ENCODE assay signal across 20 cellular contexts in the genomic region with DNA sequence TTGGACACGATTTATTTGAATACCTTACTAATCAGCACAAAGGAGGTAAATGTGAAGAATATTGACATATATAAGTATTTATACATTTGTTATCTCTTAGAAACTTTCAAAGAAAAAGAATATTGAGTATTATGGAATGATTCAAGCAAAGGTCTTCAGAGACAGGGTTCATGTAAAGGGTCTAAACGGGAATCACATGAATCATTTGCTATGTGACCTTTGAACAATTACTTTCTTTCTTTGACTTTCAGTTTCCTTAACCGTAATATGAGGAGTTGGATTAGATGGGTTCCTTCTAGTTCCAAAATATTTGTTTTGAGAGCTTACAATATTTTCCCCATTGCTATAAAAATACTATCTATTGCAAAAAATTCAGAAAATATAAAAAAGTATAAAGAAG. TPM values are rescaled to one million over a fixed set of nuclear protein-coding genes. Genes with fewer than 3 reads are reported as not detected.
DNase-seq lines count a peak whose midpoint lies in the region; ATAC-seq, FAIRE-seq and TF ChIP-seq lines count a peak whose summit lies in the region.
"Had no signal": no experiment of that assay in that cellular context is flagged by ENCODE, and none has a peak within 500 bp of the region (broad histone marks: within the 10 kb centered on the region; RNA-seq: fewer than 3 reads in every experiment).

No MANE protein-coding gene starts in this region.

- CTCF ChIA-PET in CD4-positive, alpha-beta memory T cell (lab: Charles Lee; ENCODE audit: partially characterized antibody) = no interaction called here

- POLR2A ChIA-PET in CD4-positive, alpha-beta memory T cell (lab: Charles Lee; ENCODE audit: partially characterized antibody) = no interaction called here

- no peaks in the 10 kb centered on the region for H3K36me3 ChIP-seq in kidney (ENCODE audit: control insufficient read depth in 1 of 2, insufficient read depth in 2 of 2, low read length in 2 of 2)
- H3K36me3 ChIP-seq in mucosa of descending colon (ENCODE audit: low read depth) = no peaks in the 10 kb centered on the region
- H3K36me3 ChIP-seq in small intestine (ENCODE audit: control insufficient read depth in 2 of 2, insufficient read depth in 2 of 2, low read length in 2 of 2) = no peaks in the 10 kb centered on the region
- no peaks in the 10 kb centered on the region for H3K36me3 ChIP-seq in CD4-positive, alpha-beta memory T cell (ENCODE audit: insufficient read depth, low read length)
- H3K36me3 ChIP-seq in MM.1S (replicated peaks; ENCODE audit: insufficient read depth, low read length) = no peaks in the 10 kb centered on the region; the same call in 1 of the 2 replicates
- H3K36me3 ChIP-seq: BLaER1 had no signal

- peaks cover 10 to 18% of the 10 kb centered on the region in 2 donors for H3K27me3 Mint-ChIP-seq in CD4-positive, alpha-beta memory T cell

- no peak overlapping the region for H2AFZ ChIP-seq in MM.1S (ENCODE audit: low read length)

- no peaks in the 10 kb centered on the region for H3K27me3 ChIP-seq in small intestine (ENCODE audit: control insufficient read depth in 2 of 2, insufficient read depth in 2 of 2, low read length in 2 of 2)
- no peaks in the 10 kb centered on the region for H3K27me3 ChIP-seq in CD4-positive, alpha-beta memory T cell (ENCODE audit: insufficient read depth, low read length)
- H3K27me3 ChIP-seq in MM.1S (replicated peaks; ENCODE audit: insufficient read depth, low read length) = no peaks in the 10 kb centered on the region
- H3K27me3 ChIP-seq: BLaER1 had no signal

- TF ChIP-seq CTCF in kidney (IDR thresholded peaks at IDR 0.05; ENCODE audit: borderline replicate concordance, extremely low read depth, insufficient read depth) (no peak), mucosa of descending colon (IDR thresholded peaks at IDR 0.05) (no peak), MM.1S (IDR thresholded peaks at IDR 0.05; ENCODE audit: low read length) (no peak)

- DNase-seq in SK-MEL-5 (ENCODE audit: low read depth, low spot score) (peak; percentile 32), kidney (no peak), mucosa of descending colon (no peak), small intestine (peak; percentile 73), KBM-7 (no peak), activated gamma-delta T cell treated with Interleukin-2 at 50 U/mL for 16 hours (no peak), MM.1S (no peak)
- DNase-seq in CD4-positive, alpha-beta memory T cell = no peak
- DNase-seq: AML-193; Calu3; CD4-positive, CD25-positive, alpha-beta regulatory T cell; DMS 273 treated with DMSO at 0.1 percent for 48 hours; IMR-90 had no signal

- H3K4me1 ChIP-seq in kidney (ENCODE audit: control insufficient read depth in 1 of 2, insufficient read depth in 1 of 2, low read depth in 1 of 2, low read length in 2 of 2) = no peaks in the 10 kb centered on the region
- peaks cover 3% of the 10 kb centered on the region for H3K4me1 ChIP-seq in mucosa of descending colon (ENCODE audit: low read depth)
- peaks cover 3 to 4% of the 10 kb centered on the region in 2 donors for H3K4me1 ChIP-seq in small intestine (ENCODE audit: control insufficient read depth in 2 of 2, insufficient read depth in 1 of 2, low read depth in 1 of 2, low read length in 1 of 2)
- no peaks in the 10 kb centered on the region for H3K4me1 ChIP-seq in CD4-positive, alpha-beta memory T cell (ENCODE audit: insufficient read depth, low read length)
- H3K4me1 ChIP-seq in MM.1S (ENCODE audit: low read length) = no peaks in the 10 kb centered on the region
- H3K4me1 ChIP-seq: BLaER1 had no signal

- no peaks in the 10 kb centered on the region for H3K4me1 Mint-ChIP-seq in CD4-positive, alpha-beta memory T cell
- H3K4me1 Mint-ChIP-seq: CD4-positive, CD25-positive, alpha-beta regulatory T cell had no signal

- no peaks in the 10 kb centered on the region for H3K79me2 ChIP-seq in MM.1S (ENCODE audit: low read length)

- no peak overlapping the region for H3K27ac Mint-ChIP-seq in CD4-positive, alpha-beta memory T cell

- no peaks in the 10 kb centered on the region for H3F3A ChIP-seq in MM.1S (ENCODE audit: insufficient read depth, low read length)

- 13 to 44% (median 22%) methylated on average over 3 of the region's 3 CpGs for WGBS in small intestine, 3 donors

- H3K9ac ChIP-seq in kidney (ENCODE audit: low read length in 2 of 2) (no peak overlapping the region), MM.1S (ENCODE audit: low read length) (no peak overlapping the region)
- H3K9ac ChIP-seq: BLaER1 had no signal

- in situ Hi-C loops in SK-MEL-5 (cut with HindIII; ENCODE audit: low pct_unique_long_range_greater_than_20kb, low sequenced_read_pairs) (no loop called here), KBM-7 (cut with MboI; ENCODE audit: low pct_unique_long_range_greater_than_20kb, low sequenced_read_pairs) (no loop called here)

- no peaks in the 10 kb centered on the region for H3K9me3 Mint-ChIP-seq in CD4-positive, alpha-beta memory T cell

- H3K27ac ChIP-seq in kidney (ENCODE audit: low read depth in 2 of 2, low read length in 2 of 2) (peak overlapping the region in 1 of 2 donors; percentile 52), small intestine (ENCODE audit: low read depth in 1 of 2, low read length in 1 of 2) (peak overlapping the region in 1 of 2 donors; percentile 62), MM.1S (ENCODE audit: low read length) (no peak overlapping the region)
- H3K27ac ChIP-seq in CD4-positive, alpha-beta memory T cell (ENCODE audit: low read depth, low read length) = no peak overlapping the region
- H3K27ac ChIP-seq: BLaER1, HL-60 had no signal

- H3K36me3 Mint-ChIP-seq in CD4-positive, alpha-beta memory T cell = no peaks in the 10 kb centered on the region
- H3K36me3 Mint-ChIP-seq: CD4-positive, CD25-positive, alpha-beta regulatory T cell had no signal

- H3K4me3 Mint-ChIP-seq in CD4-positive, alpha-beta memory T cell = no peak overlapping the region
- H3K4me3 Mint-ChIP-seq: CD4-positive, CD25-positive, alpha-beta regulatory T cell had no signal

- H4K20me1 ChIP-seq in MM.1S (ENCODE audit: insufficient read depth, low read length) = no peaks in the 10 kb centered on the region
- H4K20me1 ChIP-seq: BLaER1 had no signal

- H3K4me3 ChIP-seq in kidney (ENCODE audit: low read length in 2 of 2) (no peak overlapping the region), mucosa of descending colon (no peak overlapping the region), small intestine (ENCODE audit: low read depth in 1 of 2, low read length in 2 of 2) (no peak overlapping the region), MM.1S (ENCODE audit: low read length) (no peak overlapping the region)
- no peak overlapping the region for H3K4me3 ChIP-seq in CD4-positive, alpha-beta memory T cell (ENCODE audit: low read length in 2 of 2)
- H3K4me3 ChIP-seq: BLaER1, GM12878 had no signal

- no peaks in the 10 kb centered on the region for H3K9me3 ChIP-seq in kidney (ENCODE audit: control insufficient read depth in 1 of 2, low read length in 2 of 2)
- H3K9me3 ChIP-seq in mucosa of descending colon = no peaks in the 10 kb centered on the region
- no peaks in the 10 kb centered on the region for H3K9me3 ChIP-seq in small intestine (ENCODE audit: control insufficient read depth, low read depth)
- H3K9me3 ChIP-seq in CD4-positive, alpha-beta memory T cell (ENCODE audit: control insufficient read depth in 1 of 2, low read length in 2 of 2) = no peaks in the 10 kb centered on the region
- no peaks in the 10 kb centered on the region for H3K9me3 ChIP-seq in MM.1S (replicated peaks; ENCODE audit: insufficient read depth, low read length)
- H3K9me3 ChIP-seq: BLaER1 had no signal

- ATAC-seq in mucosa of descending colon = peak; percentile 68
- ATAC-seq: GM12878, HCT116 had no signal

- H3K4me2 ChIP-seq in MM.1S (ENCODE audit: low read depth, low read length) = no peak overlapping the region
- H3K4me2 ChIP-seq: BLaER1 had no signal

- H3K9me2 ChIP-seq in MM.1S (replicated peaks; ENCODE audit: insufficient read depth, low read length) = no peaks in the 10 kb centered on the region

- FAIRE-seq in kidney (lab: Jason Lieb, UNC) (peak; percentile 13), small intestine (lab: Jason Lieb, UNC) (peak; percentile 81)
- FAIRE-seq: GM18507, H54 had no signal

- intact Hi-C loops in kidney (cut with DNase I) = no loop called here
- intact Hi-C loops in mucosa of descending colon (cut with DNase I, micrococcal nuclease) = no loop called here
- intact Hi-C loops in CD4-positive, alpha-beta memory T cell (cut with micrococcal nuclease) = no loop called here

RNA-seq across cellular contexts. Expression of gene ENPP1, which starts 14.3 kb away (rescaled TPM):
- 13.3 and 14.3 TPM in 2 replicates for total RNA-seq in SK-MEL-5 (2014; rRNA removed; shearing (Covaris generic))
- 7.7 and 11.5 TPM in 2 replicates for polyA plus RNA-seq in SK-MEL-5 (2015; cell fraction: cytosol; rRNA removed)
- polyA plus RNA-seq in SK-MEL-5 (2015; cell fraction: nucleus; rRNA removed) = 6.9 and 7.8 TPM in 2 replicates
- 6.5 TPM for total RNA-seq in kidney
- polyA plus RNA-seq in kidney (ENCODE audit: insufficient read depth, low read depth, low replicate concordance) = 3.7 TPM
- total RNA-seq in mucosa of descending colon = 10 to 100 TPM; 12.7 to 23.4 (median 21.2) TPM
- 1 to 10 TPM in 1 of 3 donors, under 1 TPM in 2; 0.57 to 1.3 (median 0.81) TPM for polyA plus RNA-seq in small intestine
- under 1 TPM; 0.11 to 0.52 TPM for total RNA-seq in CD4-positive, alpha-beta memory T cell
- under 1 TPM in 1 of 2 donors, not detected in 1; 0.03 TPM for polyA plus RNA-seq in CD4-positive, alpha-beta memory T cell
- total RNA-seq: CD4-positive, CD25-positive, alpha-beta regulatory T cell; G401 had no signal

Comparison
In these comparisons a context has a peak if more than half of its experiments do, and no peak if none do; other contexts are left out.
1. DNase-seq: peak in SK-MEL-5 (single experiment) and small intestine (single experiment); none in kidney (single experiment), mucosa of descending colon (0 of 3), CD4-positive, alpha-beta memory T cell (0 of 5), KBM-7 (single experiment), activated gamma-delta T cell treated with Interleukin-2 at 50 U/mL for 16 hours (single experiment) and MM.1S (single experiment).